Comparison of ENCODE assay signal across 25 cellular contexts in the genomic region with DNA sequence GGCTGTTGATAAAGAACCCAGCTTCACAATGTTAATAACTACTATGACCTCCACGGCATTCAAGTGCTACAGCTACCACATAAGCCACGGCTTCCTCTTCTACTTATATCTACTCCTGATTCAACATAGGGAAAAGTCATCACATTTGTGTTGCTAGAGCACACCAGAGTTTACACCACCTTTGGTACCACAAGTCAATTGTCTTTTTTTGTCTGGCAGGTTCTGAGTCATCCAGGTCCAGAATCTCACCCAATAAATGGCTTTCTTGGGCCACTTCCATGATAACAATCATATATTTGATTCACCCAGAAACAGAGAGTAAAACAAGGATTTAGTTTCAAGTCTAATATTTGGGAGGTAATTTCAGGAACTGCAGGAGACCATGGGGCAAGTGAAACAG.
"Had no signal": no experiment of that assay in that cellular context is flagged by ENCODE, and none has a peak within 500 bp of the region (broad histone marks: within the 10 kb centered on the region; RNA-seq: fewer than 3 reads in every experiment).

No MANE protein-coding gene starts in this region.

- H3K4me3 Mint-ChIP-seq: IgD-negative memory B cell, T-cell had no signal

- H3K36me3 Mint-ChIP-seq: IgD-negative memory B cell, T-cell had no signal

- DNase-seq: MM.1S, NCI-H1092, NCI-H1105 treated with DMSO at 0.1 percent for 48 hours, NCI-H1417 treated with DMSO at 0.1 percent for 48 hours, NCI-H146, NCI-H1694 treated with DMSO at 0.1 percent for 48 hours, NCI-H1930, NCI-H2081, NCI-H2107, NCI-H226, NCI-H446, NCI-H510A, NCI-H524 treated with DMSO at 0.1 percent for 48 hours, NCI-H69, NCI-H774, SHP77, SK-N-SH, SW 1271, T-cell had no signal

- H3K9me2 ChIP-seq: SK-N-SH had no signal

- H3K4me1 Mint-ChIP-seq: IgD-negative memory B cell, T-cell had no signal

- H3K4me3 ChIP-seq: K562 had no signal

- H3K27ac Mint-ChIP-seq: IgD-negative memory B cell, T-cell had no signal

- H3K9me3 ChIP-seq: SK-N-SH had no signal

- H3K27me3 Mint-ChIP-seq: IgD-negative memory B cell, T-cell had no signal

- H3K9ac ChIP-seq: KMS-11, SK-N-SH had no signal

- H3K4me2 ChIP-seq: KMS-11, SK-N-SH had no signal

- H3K27ac ChIP-seq: KMS-11, RWPE1 had no signal

- ATAC-seq: HepG2, K562, Panc1, T-cell had no signal
